ENCODE assay signal across 1 cellular context in genomic region chr9:23123048-23123632, GRCh38.
TF ChIP-seq lines count a peak whose summit lies in the region.

No MANE protein-coding gene starts in this region.

TF ChIP-seq in GM23338, 12 proteins besides CTCF, POLR2A, EP300 and RAD21 (continued from another document):
- TF ChIP-seq ZNF462 (CRISPR knock-in tag; IDR thresholded peaks at IDR 0.05) (no peak), ETS1 (IDR thresholded peaks at IDR 0.05) (no peak), JUNB (IDR thresholded peaks at IDR 0.05; ENCODE audit: unreplicated experiment) (no peak), ZNF331 (CRISPR knock-in tag; IDR thresholded peaks at IDR 0.05; ENCODE audit: low read depth) (no peak), NANOG (IDR thresholded peaks at IDR 0.05; ENCODE audit: borderline replicate concordance) (no peak)
TF ChIP-seq in GM23338: peak in this region for 0.
